Comparison of ENCODE assay signal across 14 cellular contexts in the genomic region with DNA sequence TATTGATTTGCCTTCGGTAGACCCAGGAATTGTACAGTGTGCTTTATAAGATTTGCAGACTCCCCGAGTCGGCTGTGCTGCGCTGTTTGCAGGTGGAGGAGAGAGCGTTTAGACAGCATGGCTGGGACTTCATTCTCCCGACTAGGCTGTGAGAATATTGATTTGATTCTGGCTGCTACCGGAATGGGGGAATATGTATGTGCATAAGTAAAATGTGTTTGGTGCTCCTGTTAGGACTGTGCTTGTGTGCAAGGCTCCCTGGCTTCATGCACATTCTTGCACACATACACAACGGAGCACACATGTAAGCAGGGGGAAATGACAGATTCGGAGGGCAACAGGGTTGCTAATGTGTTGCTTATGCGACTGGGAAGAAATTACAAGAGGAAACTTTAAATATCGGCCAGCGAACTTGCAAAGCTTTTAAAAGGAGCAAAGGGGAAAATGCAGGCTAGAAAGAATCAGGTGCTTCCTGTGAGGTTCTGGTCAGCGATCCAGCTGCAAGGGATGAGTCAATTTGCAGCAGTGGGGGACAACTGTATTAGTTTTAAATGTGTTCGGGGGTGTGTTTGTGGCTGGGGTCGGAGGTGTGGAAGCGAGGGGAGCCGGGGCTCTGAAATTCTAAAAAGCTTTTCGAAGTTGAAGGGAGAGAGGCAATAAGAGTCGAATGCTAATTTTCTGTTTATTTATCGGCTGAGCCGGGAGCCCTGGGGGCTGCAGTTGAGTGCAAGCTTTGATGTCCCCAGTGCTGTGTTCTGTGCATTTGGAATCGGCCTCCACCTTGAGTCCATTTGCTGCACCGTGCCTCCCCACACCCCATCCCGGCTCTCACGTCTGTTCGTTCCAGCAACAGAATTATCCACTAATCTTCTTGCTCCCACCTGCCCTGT. TPM values are rescaled to one million over a fixed set of nuclear protein-coding genes. Genes with fewer than 3 reads are reported as not detected.
DNase-seq lines count a peak whose midpoint lies in the region; ATAC-seq and TF ChIP-seq lines count a peak whose summit lies in the region.
"Had no signal": no experiment of that assay in that cellular context is flagged by ENCODE, and none has a peak within 500 bp of the region (broad histone marks: within the 10 kb centered on the region; RNA-seq: fewer than 3 reads in every experiment).

No MANE protein-coding gene starts in this region.

- H3K27me3 ChIP-seq in BLaER1 treated with 17β-estradiol and CSF1 and Interleukin-3, amounts not matched to agents 10 nM and 100 nM = peaks cover 33 to 71% (median 67%) of the 10 kb centered on the region in 11 experiments
- H3K27me3 ChIP-seq in esophagus muscularis mucosa (peaks cover 0 to 49% (median 8%) of the 10 kb centered on the region in 4 donors), psoas muscle (ENCODE audit: insufficient read depth in 3 of 3, low read length in 2 of 3) (peaks cover 0 to 54% (median 0%) of the 10 kb centered on the region in 3 donors), colonic mucosa (peaks cover 7% of the 10 kb centered on the region)

- 0 out of 20 replicates have a peak overlapping the region, but pooled peaks of 1 of the 10 experiments have one; percentile 14 for H3K4me3 ChIP-seq in BLaER1 treated with 17β-estradiol and CSF1 and Interleukin-3, amounts not matched to agents 10 nM and 100 nM
- H3K4me3 ChIP-seq in esophagus muscularis mucosa = peak overlapping the region; percentile 20 to 43 (median 28)
- H3K4me3 ChIP-seq in psoas muscle = peak overlapping the region; percentile 21
- no peak overlapping the region for H3K4me3 ChIP-seq in colonic mucosa

- TF ChIP-seq CTCF in esophagus muscularis mucosa (IDR thresholded peaks at IDR 0.05) (no peak), psoas muscle (IDR thresholded peaks at IDR 0.05) (no peak), colonic mucosa (IDR thresholded peaks at IDR 0.05) (no peak)

- no peak overlapping the region for H3K4me3 Mint-ChIP-seq in activated T-helper 2 cell treated with anti-CD3 and anti-CD28 coated beads, Interferon-gamma antibody, Interleukin-2, Interleukin-4, amounts not matched to agents 10 μg/mL and 5 μg/mL and 100 μg/mL, durations not matched to agents 14 hours and 24 hours and 36 hours (ENCODE audit: low read depth)
- H3K4me3 Mint-ChIP-seq: activated naive CD8-positive, alpha-beta T cell treated with anti-CD3 and anti-CD28 coated beads, Interleukin-2, amount 10 ng/mL, durations not matched to agents 7 days and 5 days; nephron had no signal

- intact Hi-C loops in esophagus muscularis mucosa (cut with DNase I) = no loop called here
- intact Hi-C loops in psoas muscle (cut with DNase I) = no loop called here
- intact Hi-C loops in activated T-helper 2 cell treated with anti-CD3 and anti-CD28 coated beads, Interferon-gamma antibody, Interleukin-2, Interleukin-4, amounts not matched to agents 10 μg/mL and 5 μg/mL and 100 μg/mL, durations not matched to agents 14 hours and 24 hours and 36 hours (cut with micrococcal nuclease) = no loop called here
- intact Hi-C loops in colonic mucosa (cut with DNase I) = no loop called here

- 0 out of 22 replicates have a peak, but pooled peaks cover 0 to 6% (median 0%) of the 10 kb centered on the region in 11 experiments for H3K9me3 ChIP-seq in BLaER1 treated with 17β-estradiol and CSF1 and Interleukin-3, amounts not matched to agents 10 nM and 100 nM (replicated peaks in 1 of 11)
- H3K9me3 ChIP-seq in esophagus muscularis mucosa (no peaks in the 10 kb centered on the region), psoas muscle (no peaks in the 10 kb centered on the region), colonic mucosa (no peaks in the 10 kb centered on the region)

- H3K27me3 Mint-ChIP-seq in activated T-helper 2 cell treated with anti-CD3 and anti-CD28 coated beads, Interferon-gamma antibody, Interleukin-2, Interleukin-4, amounts not matched to agents 10 μg/mL and 5 μg/mL and 100 μg/mL, durations not matched to agents 14 hours and 24 hours and 36 hours (ENCODE audit: low read depth) = peaks cover 3% of the 10 kb centered on the region
- H3K27me3 Mint-ChIP-seq: activated naive CD8-positive, alpha-beta T cell treated with anti-CD3 and anti-CD28 coated beads, Interleukin-2, amount 10 ng/mL, durations not matched to agents 7 days and 5 days had no signal

- 11% methylated on average over 21 of the region's 26 CpGs for WGBS in esophagus muscularis mucosa
- WGBS in psoas muscle, 3 donors = 4 to 10% (median 5%) methylated on average over 26 of the region's 26 CpGs

- H3K4me1 Mint-ChIP-seq in activated T-helper 2 cell treated with anti-CD3 and anti-CD28 coated beads, Interferon-gamma antibody, Interleukin-2, Interleukin-4, amounts not matched to agents 10 μg/mL and 5 μg/mL and 100 μg/mL, durations not matched to agents 14 hours and 24 hours and 36 hours (ENCODE audit: low read depth) = no peaks in the 10 kb centered on the region
- H3K4me1 Mint-ChIP-seq: activated naive CD8-positive, alpha-beta T cell treated with anti-CD3 and anti-CD28 coated beads, Interleukin-2, amount 10 ng/mL, durations not matched to agents 7 days and 5 days; nephron had no signal

- no peak overlapping the region for H3K9ac ChIP-seq in BLaER1 treated with 17β-estradiol and CSF1 and Interleukin-3, amounts not matched to agents 10 nM and 100 nM
- no peak overlapping the region for H3K9ac ChIP-seq in colonic mucosa (ENCODE audit: low read depth in 2 of 2, low read length in 2 of 2)

- peak in 1 of 4 donors; percentile 32 for ATAC-seq in psoas muscle
- ATAC-seq in GM21515 (IDR thresholded peaks at IDR 0.05; ENCODE audit: unreplicated experiment) = no peak
- no peak for ATAC-seq in GM21576 (IDR thresholded peaks at IDR 0.05; ENCODE audit: unreplicated experiment)

- peak; percentile 28 for DNase-seq in NCI-H2227 treated with DMSO at 0.1 percent for 48 hours (lab: John Stamatoyannopoulos, UW)
- DNase-seq in esophagus muscularis mucosa (ENCODE audit: extremely low spot score) = no peak
- no peak for DNase-seq in psoas muscle
- DNase-seq in activated T-helper 2 cell treated with anti-CD3 and anti-CD28 coated beads, Interferon-gamma antibody, Interleukin-2, Interleukin-4, amounts not matched to agents 10 μg/mL and 5 μg/mL and 100 μg/mL, durations not matched to agents 14 hours and 24 hours and 36 hours (ENCODE audit: low spot score) = no peak
- no peak for DNase-seq in colonic mucosa
- DNase-seq: activated CD8-positive, alpha-beta memory T cell treated with anti-CD3 and anti-CD28 coated beads, Interleukin-2, amount 50 U/mL, for 4 hours; activated naive CD8-positive, alpha-beta T cell treated with anti-CD3 and anti-CD28 coated beads, Interleukin-2, amount 10 ng/mL, durations not matched to agents 7 days and 5 days; effector CD4-positive, alpha-beta T cell; NCI-H1048 had no signal

- no peaks in the 10 kb centered on the region for H3K36me3 Mint-ChIP-seq in activated T-helper 2 cell treated with anti-CD3 and anti-CD28 coated beads, Interferon-gamma antibody, Interleukin-2, Interleukin-4, amounts not matched to agents 10 μg/mL and 5 μg/mL and 100 μg/mL, durations not matched to agents 14 hours and 24 hours and 36 hours (ENCODE audit: low read depth)
- H3K36me3 Mint-ChIP-seq: activated naive CD8-positive, alpha-beta T cell treated with anti-CD3 and anti-CD28 coated beads, Interleukin-2, amount 10 ng/mL, durations not matched to agents 7 days and 5 days had no signal

- H3K9me3 Mint-ChIP-seq in activated T-helper 2 cell treated with anti-CD3 and anti-CD28 coated beads, Interferon-gamma antibody, Interleukin-2, Interleukin-4, amounts not matched to agents 10 μg/mL and 5 μg/mL and 100 μg/mL, durations not matched to agents 14 hours and 24 hours and 36 hours = no peaks in the 10 kb centered on the region
- H3K9me3 Mint-ChIP-seq: activated naive CD8-positive, alpha-beta T cell treated with anti-CD3 and anti-CD28 coated beads, Interleukin-2, amount 10 ng/mL, durations not matched to agents 7 days and 5 days; nephron had no signal

- TF ChIP-seq EP300 in esophagus muscularis mucosa (IDR thresholded peaks at IDR 0.05) = no peak

- no peak overlapping the region for H3K27ac Mint-ChIP-seq in activated T-helper 2 cell treated with anti-CD3 and anti-CD28 coated beads, Interferon-gamma antibody, Interleukin-2, Interleukin-4, amounts not matched to agents 10 μg/mL and 5 μg/mL and 100 μg/mL, durations not matched to agents 14 hours and 24 hours and 36 hours
- H3K27ac Mint-ChIP-seq: activated naive CD8-positive, alpha-beta T cell treated with anti-CD3 and anti-CD28 coated beads, Interleukin-2, amount 10 ng/mL, durations not matched to agents 7 days and 5 days; nephron had no signal

- no peak overlapping the region for H3K27ac ChIP-seq in BLaER1 treated with 17β-estradiol and CSF1 and Interleukin-3, amounts not matched to agents 10 nM and 100 nM
- H3K27ac ChIP-seq in esophagus muscularis mucosa (replicated peaks in 1 of 4) (no peak overlapping the region), psoas muscle (no peak overlapping the region), colonic mucosa (no peak overlapping the region)
- H3K27ac ChIP-seq: foreskin keratinocyte had no signal

- H3K4me1 ChIP-seq in BLaER1 treated with 17β-estradiol and CSF1 and Interleukin-3, amounts not matched to agents 10 nM and 100 nM = peaks cover 6 to 21% (median 17%) of the 10 kb centered on the region in 10 experiments; a peak in 19 of 20 replicates
- H3K4me1 ChIP-seq in esophagus muscularis mucosa (peaks cover 3 to 18% (median 15%) of the 10 kb centered on the region in 4 donors), psoas muscle (no peaks in the 10 kb centered on the region), colonic mucosa (no peaks in the 10 kb centered on the region)
- H3K4me1 ChIP-seq: foreskin keratinocyte had no signal

- no peak for TF ChIP-seq POLR2A in esophagus muscularis mucosa (IDR thresholded peaks at IDR 0.05; ENCODE audit: low read depth)

- H4K20me1 ChIP-seq in BLaER1 treated with 17β-estradiol and CSF1 and Interleukin-3, amounts not matched to agents 10 nM and 100 nM = peaks cover 0 to 9% (median 0%) of the 10 kb centered on the region in 11 experiments; a peak in 3 of 22 replicates

- H3K4me2 ChIP-seq in BLaER1 treated with 17β-estradiol and CSF1 and Interleukin-3, amounts not matched to agents 10 nM and 100 nM = peak overlapping the region; percentile 5 to 71 (median 56); a peak in 18 of 22 replicates

- no peaks in the 10 kb centered on the region for H3K36me3 ChIP-seq in BLaER1 treated with 17β-estradiol and CSF1 and Interleukin-3, amounts not matched to agents 10 nM and 100 nM
- H3K36me3 ChIP-seq in esophagus muscularis mucosa = no peaks in the 10 kb centered on the region
- no peaks in the 10 kb centered on the region for H3K36me3 ChIP-seq in psoas muscle (ENCODE audit: insufficient read depth in 1 of 2, low read depth in 1 of 2)
- no peaks in the 10 kb centered on the region for H3K36me3 ChIP-seq in colonic mucosa

RNA-seq across cellular contexts. Expression of a gene that starts 0.7 kb away (rescaled TPM):
- total RNA-seq in esophagus muscularis mucosa (10 to 100 TPM in 2 of 4 donors, 1 to 10 TPM in 2; 5.6 to 25.3 (median 8.3) TPM), psoas muscle (1 to 10 TPM in 1 of 4 donors, under 1 TPM in 1, not detected in 2; 0.22 to 1.1 TPM), colonic mucosa (1 to 10 TPM; 1.6 to 2.8 TPM)
- polyA plus RNA-seq in psoas muscle = under 1 TPM; 0.07 to 0.30 (median 0.18) TPM
- not detected in 2 replicates for total RNA-seq in activated T-helper 2 cell treated with anti-CD3 and anti-CD28 coated beads, Interferon-gamma antibody, Interleukin-2, Interleukin-4, amounts not matched to agents 10 μg/mL and 5 μg/mL and 100 μg/mL, durations not matched to agents 14 hours and 24 hours and 36 hours
- total RNA-seq: activated naive CD8-positive, alpha-beta T cell treated with anti-CD3 and anti-CD28 coated beads, Interleukin-2, amount 10 ng/mL, durations not matched to agents 7 days and 5 days had no signal
